Comparison of ENCODE assay signal across 8 cellular contexts in genomic region chr2:40451926-40452605, GRCh38. TPM values are rescaled to one million over a fixed set of nuclear protein-coding genes. Genes with fewer than 3 reads are reported as not detected.
DNase-seq lines count a peak whose midpoint lies in the region; ATAC-seq and TF ChIP-seq lines count a peak whose summit lies in the region.

Gene SLC8A1, minus strand, starts transcription at chr2:40452090.

- H3K9me3 ChIP-seq in heart right ventricle: no peaks in the 10 kb centered on the region

- H3K4me3 ChIP-seq in heart right ventricle: peak within 1 kb of the TSS; percentile 33 to 68 (median 64)

- H3K36me3 Mint-ChIP-seq in activated T-helper 2 cell treated with anti-CD3 and anti-CD28 coated beads, Interferon-gamma antibody, Interleukin-2, Interleukin-4, amounts not matched to agents 10 μg/mL and 5 μg/mL and 100 μg/mL, durations not matched to agents 14 hours and 24 hours and 36 hours (ENCODE audit: low read depth): peaks cover 3% of the 10 kb centered on the region

- H3K9me3 Mint-ChIP-seq in activated T-helper 2 cell treated with anti-CD3 and anti-CD28 coated beads, Interferon-gamma antibody, Interleukin-2, Interleukin-4, amounts not matched to agents 10 μg/mL and 5 μg/mL and 100 μg/mL, durations not matched to agents 14 hours and 24 hours and 36 hours: no peaks in the 10 kb centered on the region

- H3K4me3 Mint-ChIP-seq in activated T-helper 2 cell treated with anti-CD3 and anti-CD28 coated beads, Interferon-gamma antibody, Interleukin-2, Interleukin-4, amounts not matched to agents 10 μg/mL and 5 μg/mL and 100 μg/mL, durations not matched to agents 14 hours and 24 hours and 36 hours (ENCODE audit: low read depth): peak within 1 kb of the TSS; percentile 94

- DNase-seq in SIG-M5 treated with dmso at 0.1 percent for 504 hours (lab: John Stamatoyannopoulos, UW; ENCODE audit: unreplicated experiment) (peak; percentile 24), SIG-M5 (lab: John Stamatoyannopoulos, UW) (no peak), M059J (ENCODE audit: low read depth) (peak; percentile 40), heart right ventricle (peak in 1 of 2 donors; percentile 53), posterior cingulate gyrus (peak in 9 of 10 donors; percentile 14 to 89 (median 41))
- DNase-seq in activated T-helper 2 cell treated with anti-CD3 and anti-CD28 coated beads, Interferon-gamma antibody, Interleukin-2, Interleukin-4, amounts not matched to agents 10 μg/mL and 5 μg/mL and 100 μg/mL, durations not matched to agents 14 hours and 24 hours and 36 hours (ENCODE audit: low spot score): peak; percentile 13

- peaks cover 25% of the 10 kb centered on the region for H3K4me1 Mint-ChIP-seq in activated T-helper 2 cell treated with anti-CD3 and anti-CD28 coated beads, Interferon-gamma antibody, Interleukin-2, Interleukin-4, amounts not matched to agents 10 μg/mL and 5 μg/mL and 100 μg/mL, durations not matched to agents 14 hours and 24 hours and 36 hours (ENCODE audit: low read depth)

- peaks cover 0 to 80% (median 55%) of the 10 kb centered on the region in 9 donors for H3K4me1 ChIP-seq in heart right ventricle

- H3K27me3 Mint-ChIP-seq in activated T-helper 2 cell treated with anti-CD3 and anti-CD28 coated beads, Interferon-gamma antibody, Interleukin-2, Interleukin-4, amounts not matched to agents 10 μg/mL and 5 μg/mL and 100 μg/mL, durations not matched to agents 14 hours and 24 hours and 36 hours (ENCODE audit: low read depth): peaks cover 51% of the 10 kb centered on the region

- no peaks in the 10 kb centered on the region for H3K27me3 ChIP-seq in heart right ventricle

- H3K36me3 ChIP-seq in heart right ventricle: no peaks in the 10 kb centered on the region

- 1% methylated on average over 41 to 82 of the region's 82 CpGs for WGBS in heart right ventricle, 2 donors

- no peak for TF ChIP-seq CTCF in heart right ventricle (IDR thresholded peaks at IDR 0.05)

- ATAC-seq in heart right ventricle: peak; percentile 28 to 71 (median 38)
- ATAC-seq in HG03039 (IDR thresholded peaks at IDR 0.05; ENCODE audit: unreplicated experiment): no peak
- no peak for ATAC-seq in GM21367 (IDR thresholded peaks at IDR 0.05; ENCODE audit: unreplicated experiment)

- H3K27ac ChIP-seq in heart right ventricle: peak within 1 kb of the TSS in 9 of 10 donors; percentile 60 to 90 (median 77)

- H3K27ac Mint-ChIP-seq in activated T-helper 2 cell treated with anti-CD3 and anti-CD28 coated beads, Interferon-gamma antibody, Interleukin-2, Interleukin-4, amounts not matched to agents 10 μg/mL and 5 μg/mL and 100 μg/mL, durations not matched to agents 14 hours and 24 hours and 36 hours: peak within 1 kb of the TSS; percentile 78

- intact Hi-C loops in activated T-helper 2 cell treated with anti-CD3 and anti-CD28 coated beads, Interferon-gamma antibody, Interleukin-2, Interleukin-4, amounts not matched to agents 10 μg/mL and 5 μg/mL and 100 μg/mL, durations not matched to agents 14 hours and 24 hours and 36 hours (cut with micrococcal nuclease): loop anchor here (2.0 to 10.0 kb wide), 2 partner anchors 207 to 539 kb away; no protein-coding TSS in a partner anchor
- intact Hi-C loops in heart right ventricle (cut with DNase I) (loop anchor here in 6 of 10 donors (5.0 to 10.0 kb wide), 8 partner anchors 35 to 303 kb away; no protein-coding TSS in a partner anchor), posterior cingulate gyrus (cut with DNase I) (no loop called here)

RNA-seq across cellular contexts. Expression of gene SLC8A1, which starts in this region (rescaled TPM):
- 0.91 and 1.9 TPM in 2 replicates for total RNA-seq in M059J (2014; rRNA removed; shearing (Covaris generic))
- 5.5 and 5.7 TPM in 2 replicates for total RNA-seq in activated T-helper 2 cell treated with anti-CD3 and anti-CD28 coated beads, Interferon-gamma antibody, Interleukin-2, Interleukin-4, amounts not matched to agents 10 μg/mL and 5 μg/mL and 100 μg/mL, durations not matched to agents 14 hours and 24 hours and 36 hours
- total RNA-seq in heart right ventricle: 1,000 to 10,000 TPM in 7 of 10 donors, 100 to 1,000 TPM in 3; 791 to 1,497 (median 1,148) TPM
- 10 to 100 TPM; 11.1 to 46.1 TPM for polyA plus RNA-seq in heart right ventricle

Comparison
In these comparisons a context has a peak if more than half of its experiments do, and no peak if none do; other contexts are left out.
1. RNA of gene SLC8A1 (total RNA-seq): 791 to 1,497 TPM in heart right ventricle; 5.5 to 5.7 TPM in activated T-helper 2 cell treated with anti-CD3 and anti-CD28 coated beads, Interferon-gamma antibody, Interleukin-2, Interleukin-4, amounts not matched to agents 10 μg/mL and 5 μg/mL and 100 μg/mL, durations not matched to agents 14 hours and 24 hours and 36 hours and 0.91 to 1.9 TPM in M059J; every median in the first group is over 100 times any median in the second.
2. ATAC-seq: peak in heart right ventricle (8 of 8); none in HG03039 (single experiment) and GM21367 (single experiment).